In genomic region chr1:154961497-154962237, GRCh38 we compare ENCODE assay signal across 1 cellular context.
A peak's percentile ranks its signal among the peaks of the same experiment; 100 is the strongest.
TF ChIP-seq lines count a peak whose summit lies in the region.

Gene PYGO2, minus strand, starts transcription at chr1:154961782. Its CDS starts 206 bp downstream, at chr1:154961576.

TF ChIP-seq in K562, 482 proteins besides CTCF, POLR2A, EP300 and RAD21 (continued from another document and continues in another):
- TF ChIP-seq ZBTB40 (IDR thresholded peaks at IDR 0.05) (peak; percentile 95), ZBTB40 (CRISPR knock-in tag; IDR thresholded peaks at IDR 0.05) (no peak), ETV5 (CRISPR knock-in tag; IDR thresholded peaks at IDR 0.05; ENCODE audit: low read depth) (peak; percentile 90), NR2C2 (CRISPR knock-in tag; IDR thresholded peaks at IDR 0.05) (peak; percentile 41; the same call in 1 of the 2 replicates), NR2C2 (tag; IDR thresholded peaks at IDR 0.05) (peak; percentile 73; the same call in 1 of the 2 replicates), THRAP3 (IDR thresholded peaks at IDR 0.05; ENCODE audit: borderline replicate concordance) (no peak), ZNF133 (CRISPR knock-in tag; IDR thresholded peaks at IDR 0.05) (no peak), BCL6 (CRISPR knock-in tag; IDR thresholded peaks at IDR 0.05) (no peak), SMAD4 (CRISPR knock-in tag; conservative IDR thresholded peaks at IDR 0.05) (peak; percentile 85), CXXC5 (CRISPR knock-in tag; IDR thresholded peaks at IDR 0.05) (peak; percentile 84), RBM39 (optimal IDR thresholded peaks at IDR 0.05; ENCODE audit: low read depth, low read length) (no peak), SRF (CRISPR knock-in tag; IDR thresholded peaks at IDR 0.05) (no peak), MYBL2 (IDR thresholded peaks at IDR 0.05; ENCODE audit: low read depth) (no peak), MYBL2 (CRISPR knock-in tag; IDR thresholded peaks at IDR 0.05; ENCODE audit: borderline replicate concordance) (no peak), PKNOX1 (IDR thresholded peaks at IDR 0.05) (no peak; the same call in 1 of the 2 replicates), OTX1 (CRISPR knock-in tag; IDR thresholded peaks at IDR 0.05) (0 out of 2 replicates have a peak, but pooled peaks have one; percentile 60), FOXK2 (conservative IDR thresholded peaks at IDR 0.05 in 1 of 2, IDR thresholded peaks at IDR 0.05 in 1 of 2; ENCODE audit: low read depth in 2 of 2) (peak in 1 of 2 experiments; percentile 98; a peak in 2 of 4 replicates), STAT5A (IDR thresholded peaks at IDR 0.05; ENCODE audit: borderline replicate concordance, low read length) (no peak), MAFG (tag; conservative IDR thresholded peaks at IDR 0.05) (no peak), TCF3 (CRISPR knock-in tag; IDR thresholded peaks at IDR 0.05) (no peak), SP1 (CRISPR knock-in tag; IDR thresholded peaks at IDR 0.05) (peak; percentile 89), ESRRB (CRISPR knock-in tag; IDR thresholded peaks at IDR 0.05; ENCODE audit: borderline replicate concordance) (no peak), ZNF197 (CRISPR knock-in tag; IDR thresholded peaks at IDR 0.05; ENCODE audit: low read depth) (no peak), FOXP1 (CRISPR knock-in tag; IDR thresholded peaks at IDR 0.05) (no peak), ZBTB5 (IDR thresholded peaks at IDR 0.05) (no peak), TBP (optimal IDR thresholded peaks at IDR 0.05; ENCODE audit: low read depth, low read length) (peak; percentile 70), ZC3H11A (IDR thresholded peaks at IDR 0.05; ENCODE audit: low read depth, low read length) (no peak), SMARCE1 (IDR thresholded peaks at IDR 0.05) (no peak), RREB1 (CRISPR knock-in tag; IDR thresholded peaks at IDR 0.05) (no peak), TCF7L2 (IDR thresholded peaks at IDR 0.05; ENCODE audit: low read depth, low read length) (peak; percentile 83), ZNF140 (CRISPR knock-in tag; IDR thresholded peaks at IDR 0.05) (no peak), HDAC2 (IDR thresholded peaks at IDR 0.05) (peak; percentile 48; the same call in 1 of the 2 replicates), DLX4 (CRISPR knock-in tag; IDR thresholded peaks at IDR 0.05) (no peak), ZNF551 (CRISPR knock-in tag; IDR thresholded peaks at IDR 0.05) (no peak), CREB1 (IDR thresholded peaks at IDR 0.05) (0 out of 2 replicates have a peak, but pooled peaks have one; percentile 44), CREB1 (CRISPR knock-in tag; IDR thresholded peaks at IDR 0.05) (peak; percentile 61; the same call in 1 of the 2 replicates), SIRT6 (IDR thresholded peaks at IDR 0.05; ENCODE audit: low read depth, low read length) (no peak)
- TF ChIP-seq, protein P1, sequence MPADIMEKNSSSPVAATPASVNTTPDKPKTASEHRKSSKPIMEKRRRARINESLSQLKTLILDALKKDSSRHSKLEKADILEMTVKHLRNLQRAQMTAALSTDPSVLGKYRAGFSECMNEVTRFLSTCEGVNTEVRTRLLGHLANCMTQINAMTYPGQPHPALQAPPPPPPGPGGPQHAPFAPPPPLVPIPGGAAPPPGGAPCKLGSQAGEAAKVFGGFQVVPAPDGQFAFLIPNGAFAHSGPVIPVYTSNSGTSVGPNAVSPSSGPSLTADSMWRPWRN (IDR thresholded peaks at IDR 0.05; ENCODE audit: low read depth), result no peak
- TF ChIP-seq, protein P2, sequence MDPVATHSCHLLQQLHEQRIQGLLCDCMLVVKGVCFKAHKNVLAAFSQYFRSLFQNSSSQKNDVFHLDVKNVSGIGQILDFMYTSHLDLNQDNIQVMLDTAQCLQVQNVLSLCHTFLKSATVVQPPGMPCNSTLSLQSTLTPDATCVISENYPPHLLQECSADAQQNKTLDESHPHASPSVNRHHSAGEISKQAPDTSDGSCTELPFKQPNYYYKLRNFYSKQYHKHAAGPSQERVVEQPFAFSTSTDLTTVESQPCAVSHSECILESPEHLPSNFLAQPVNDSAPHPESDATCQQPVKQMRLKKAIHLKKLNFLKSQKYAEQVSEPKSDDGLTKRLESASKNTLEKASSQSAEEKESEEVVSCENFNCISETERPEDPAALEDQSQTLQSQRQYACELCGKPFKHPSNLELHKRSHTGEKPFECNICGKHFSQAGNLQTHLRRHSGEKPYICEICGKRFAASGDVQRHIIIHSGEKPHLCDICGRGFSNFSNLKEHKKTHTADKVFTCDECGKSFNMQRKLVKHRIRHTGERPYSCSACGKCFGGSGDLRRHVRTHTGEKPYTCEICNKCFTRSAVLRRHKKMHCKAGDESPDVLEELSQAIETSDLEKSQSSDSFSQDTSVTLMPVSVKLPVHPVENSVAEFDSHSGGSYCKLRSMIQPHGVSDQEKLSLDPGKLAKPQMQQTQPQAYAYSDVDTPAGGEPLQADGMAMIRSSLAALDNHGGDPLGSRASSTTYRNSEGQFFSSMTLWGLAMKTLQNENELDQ (CRISPR knock-in tag; IDR thresholded peaks at IDR 0.05; ENCODE audit: borderline replicate concordance), result no peak
- TF ChIP-seq, protein P3, sequence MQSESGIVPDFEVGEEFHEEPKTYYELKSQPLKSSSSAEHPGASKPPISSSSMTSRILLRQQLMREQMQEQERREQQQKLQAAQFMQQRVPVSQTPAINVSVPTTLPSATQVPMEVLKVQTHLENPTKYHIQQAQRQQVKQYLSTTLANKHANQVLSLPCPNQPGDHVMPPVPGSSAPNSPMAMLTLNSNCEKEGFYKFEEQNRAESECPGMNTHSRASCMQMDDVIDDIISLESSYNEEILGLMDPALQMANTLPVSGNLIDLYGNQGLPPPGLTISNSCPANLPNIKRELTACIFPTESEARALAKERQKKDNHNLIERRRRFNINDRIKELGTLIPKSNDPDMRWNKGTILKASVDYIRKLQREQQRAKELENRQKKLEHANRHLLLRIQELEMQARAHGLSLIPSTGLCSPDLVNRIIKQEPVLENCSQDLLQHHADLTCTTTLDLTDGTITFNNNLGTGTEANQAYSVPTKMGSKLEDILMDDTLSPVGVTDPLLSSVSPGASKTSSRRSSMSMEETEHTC (IDR thresholded peaks at IDR 0.05), result no peak
